8 cellular contexts compared by ENCODE assay signal in the genomic region with DNA sequence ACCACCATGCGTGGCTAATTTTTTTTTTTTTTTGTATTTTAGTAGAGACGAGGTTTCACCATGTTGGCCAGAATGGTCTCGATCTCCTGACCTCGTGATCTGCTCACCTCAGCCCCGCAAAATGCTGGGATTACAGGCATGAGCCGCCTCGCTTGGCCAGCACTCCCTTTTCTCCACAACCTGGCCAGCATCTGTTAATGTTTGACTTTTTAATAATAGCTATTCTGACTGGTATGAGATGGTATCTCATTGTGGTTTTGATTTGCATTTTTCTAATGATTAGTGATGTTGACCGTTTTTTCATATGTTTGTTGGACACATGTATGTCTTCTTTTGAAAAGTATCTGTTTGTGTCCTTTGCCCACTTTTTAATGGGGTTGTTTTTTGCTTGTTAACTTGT. TPM values are rescaled to one million over a fixed set of nuclear protein-coding genes. Genes with fewer than 3 reads are reported as not detected.
A peak's percentile ranks its signal among the peaks of the same experiment; 100 is the strongest.
DNase-seq lines count a peak whose midpoint lies in the region; ATAC-seq and TF ChIP-seq lines count a peak whose summit lies in the region.
"Not testable (repeated sequence)": the region's sequence is repeated elsewhere in the genome, so short reads cannot be mapped to it uniquely, and the experiment has no call there.
"Had no signal": no experiment of that assay in that cellular context is flagged by ENCODE, and none has a peak within 500 bp of the region (broad histone marks: within the 10 kb centered on the region; RNA-seq: fewer than 3 reads in every experiment).

No MANE protein-coding gene starts in this region.

- H3K27ac Mint-ChIP-seq in mesothelial cell of epicardium, result peak overlapping the region; percentile 60

- TF ChIP-seq POLR2A in body of pancreas (IDR thresholded peaks at IDR 0.05), result not testable (repeated sequence)

- H3K27me3 ChIP-seq in RWPE2 (ENCODE audit: insufficient read depth, poor library complexity, severe bottlenecking); body of pancreas: not testable (repeated sequence)

- H3K4me3 Mint-ChIP-seq in mesothelial cell of epicardium, result peak overlapping the region; percentile 7

- H3K36me3 ChIP-seq in RWPE2 (ENCODE audit: low read depth), result peaks cover 20% of the 10 kb centered on the region; the same call in 1 of the 2 replicates
- not testable (repeated sequence) for H3K36me3 ChIP-seq in body of pancreas (replicated peaks in 1 of 2; ENCODE audit: insufficient read depth in 1 of 2, low read depth in 2 of 2)

- H3K9me3 ChIP-seq in RWPE2 (ENCODE audit: severe bottlenecking); body of pancreas: not testable (repeated sequence)

- 38 to 42% methylated on average over 8 of the region's 8 CpGs for WGBS in body of pancreas, 2 donors

- H3K4me1 ChIP-seq in RWPE2 (ENCODE audit: insufficient read depth, poor library complexity, severe bottlenecking), result peaks cover 55% of the 10 kb centered on the region
- H3K4me1 ChIP-seq in body of pancreas, result peaks cover 73% of the 10 kb centered on the region

- H3K27me3 Mint-ChIP-seq in mesothelial cell of epicardium (ENCODE audit: low read depth), result not testable (repeated sequence)

- H3K27ac ChIP-seq in RWPE2 (ENCODE audit: poor library complexity, severe bottlenecking) (peak overlapping the region; percentile 97), body of pancreas (peak overlapping the region in 3 of 4 donors; percentile 42 to 58 (median 47))

- intact Hi-C loops in body of pancreas (cut with DNase I), result not testable (repeated sequence)

- not testable (repeated sequence) for H3K36me3 Mint-ChIP-seq in mesothelial cell of epicardium

- not testable (repeated sequence) for TF ChIP-seq CTCF in RWPE2 (IDR thresholded peaks at IDR 0.05; ENCODE audit: poor library complexity, severe bottlenecking); body of pancreas (IDR thresholded peaks at IDR 0.05); fibroblast of villous mesenchyme (IDR thresholded peaks at IDR 0.05; ENCODE audit: insufficient read depth, low read depth, low read length); mesothelial cell of epicardium (IDR thresholded peaks at IDR 0.05; ENCODE audit: unreplicated experiment)

- ATAC-seq in RWPE2 (ENCODE audit: low read depth); body of pancreas: not testable (repeated sequence)

- peaks cover 52% of the 10 kb centered on the region for H3K4me1 Mint-ChIP-seq in mesothelial cell of epicardium

- not testable (repeated sequence) for H3K9me3 Mint-ChIP-seq in mesothelial cell of epicardium

- peak; percentile 47 for DNase-seq in EL
- DNase-seq in LoVo (ENCODE audit: low spot score), result peak; percentile 41
- DNase-seq in RWPE2 (ENCODE audit: low spot score); mesothelial cell of epicardium (ENCODE audit: low spot score in 2 of 2, unreplicated experiment in 2 of 2): not testable (repeated sequence)
- peak in 1 of 4 donors; percentile 31 for DNase-seq in body of pancreas
- peak; percentile 45 for DNase-seq in fibroblast of villous mesenchyme (ENCODE audit: low read depth)
- peak; percentile 90 for DNase-seq in renal cortical epithelial cell (ENCODE audit: low read depth)

- H3K4me3 ChIP-seq in RWPE2 (ENCODE audit: severe bottlenecking); body of pancreas; fibroblast of villous mesenchyme (ENCODE audit: low read depth, low read length): not testable (repeated sequence)

RNA-seq across cellular contexts. Expression of gene CHST3, which starts 3.8 kb away (rescaled TPM):
- total RNA-seq in body of pancreas (10 to 100 TPM in 1 of 2 donors, 1 to 10 TPM in 1; 8.6 to 19.4 TPM), fibroblast of villous mesenchyme (37.4 and 58.3 TPM in 2 replicates), mesothelial cell of epicardium (26.2 to 27.6 TPM (median 26.3 TPM) in 3 replicates), renal cortical epithelial cell (32.3 and 69.4 TPM in 2 replicates)
- total RNA-seq: CD4-positive, alpha-beta T cell had no signal
